Comparison of ENCODE assay signal across 1 cellular context in the genomic region with DNA sequence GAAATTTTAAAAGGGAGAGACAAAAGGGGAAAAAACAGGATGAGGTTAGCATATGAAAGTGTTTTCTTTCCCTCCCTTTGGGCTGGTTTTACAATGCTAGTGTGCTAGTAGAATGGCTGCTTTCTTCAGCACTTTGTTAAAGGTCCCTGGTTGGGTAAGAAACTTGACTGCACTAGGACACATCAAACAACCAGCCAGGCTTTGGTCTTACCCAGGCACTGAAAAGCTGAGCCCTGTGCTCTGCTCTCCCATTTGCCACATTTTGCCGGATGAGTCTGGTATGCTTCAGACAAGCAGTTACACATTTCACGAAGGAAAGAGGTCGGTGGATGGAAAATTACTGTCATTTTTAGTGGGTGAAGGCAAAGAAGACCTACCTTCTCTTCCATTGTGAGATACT.
TF ChIP-seq lines count a peak whose summit lies in the region.

No MANE protein-coding gene starts in this region.

TF ChIP-seq in WTC11, 78 proteins besides CTCF, POLR2A, EP300 and RAD21 (continued from another document):
- TF ChIP-seq, protein P1, sequence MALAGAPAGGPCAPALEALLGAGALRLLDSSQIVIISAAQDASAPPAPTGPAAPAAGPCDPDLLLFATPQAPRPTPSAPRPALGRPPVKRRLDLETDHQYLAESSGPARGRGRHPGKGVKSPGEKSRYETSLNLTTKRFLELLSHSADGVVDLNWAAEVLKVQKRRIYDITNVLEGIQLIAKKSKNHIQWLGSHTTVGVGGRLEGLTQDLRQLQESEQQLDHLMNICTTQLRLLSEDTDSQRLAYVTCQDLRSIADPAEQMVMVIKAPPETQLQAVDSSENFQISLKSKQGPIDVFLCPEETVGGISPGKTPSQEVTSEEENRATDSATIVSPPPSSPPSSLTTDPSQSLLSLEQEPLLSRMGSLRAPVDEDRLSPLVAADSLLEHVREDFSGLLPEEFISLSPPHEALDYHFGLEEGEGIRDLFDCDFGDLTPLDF (CRISPR knock-in tag; IDR thresholded peaks at IDR 0.05), result no peak
- TF ChIP-seq ZNF121 (CRISPR knock-in tag; IDR thresholded peaks at IDR 0.05) (no peak), NFE2L1 (CRISPR knock-in tag; IDR thresholded peaks at IDR 0.05) (no peak)
- TF ChIP-seq, protein P2, sequence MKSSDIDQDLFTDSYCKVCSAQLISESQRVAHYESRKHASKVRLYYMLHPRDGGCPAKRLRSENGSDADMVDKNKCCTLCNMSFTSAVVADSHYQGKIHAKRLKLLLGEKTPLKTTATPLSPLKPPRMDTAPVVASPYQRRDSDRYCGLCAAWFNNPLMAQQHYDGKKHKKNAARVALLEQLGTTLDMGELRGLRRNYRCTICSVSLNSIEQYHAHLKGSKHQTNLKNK (CRISPR knock-in tag; IDR thresholded peaks at IDR 0.05), result no peak
